ENCODE assay signal across 11 cellular contexts in the genomic region with DNA sequence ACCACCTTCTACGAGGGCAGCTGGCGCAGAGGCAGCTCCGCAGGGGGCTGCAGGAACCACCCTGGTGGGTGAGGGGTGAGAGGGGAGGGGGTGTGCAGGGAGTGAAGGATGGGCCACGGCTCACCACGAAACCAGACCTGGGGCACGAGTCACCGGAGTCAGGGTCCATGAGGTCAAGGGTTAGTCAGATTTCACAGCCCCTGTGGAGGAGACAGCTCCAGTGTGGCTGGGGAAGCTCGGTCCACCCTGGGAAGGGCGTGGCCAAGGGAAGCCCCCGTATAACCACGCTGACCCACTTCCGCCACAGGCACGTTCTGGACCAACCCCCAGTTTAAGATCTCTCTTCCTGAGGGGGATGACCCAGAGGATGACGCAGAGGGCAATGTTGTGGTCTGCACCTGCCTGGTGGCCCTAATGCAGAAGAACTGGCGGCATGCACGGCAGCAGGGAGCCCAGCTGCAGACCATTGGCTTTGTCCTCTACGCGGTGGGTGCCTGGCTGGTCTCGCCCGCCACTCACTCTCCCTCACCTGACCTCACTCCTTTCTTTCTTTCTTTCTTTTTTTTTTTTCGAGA. TPM values are rescaled to one million over a fixed set of nuclear protein-coding genes. Genes with fewer than 3 reads are reported as not detected.
DNase-seq lines count a peak whose midpoint lies in the region; ATAC-seq, FAIRE-seq and TF ChIP-seq lines count a peak whose summit lies in the region.
"Had no signal": no experiment of that assay in that cellular context is flagged by ENCODE, and none has a peak within 500 bp of the region (broad histone marks: within the 10 kb centered on the region; RNA-seq: fewer than 3 reads in every experiment).

No MANE protein-coding gene starts in this region.

- H3K9me3 Mint-ChIP-seq in CD14-positive monocyte = peaks cover 0 to 2% (median 0%) of the 10 kb centered on the region in 7 donors
- H3K9me3 Mint-ChIP-seq in central memory CD8-positive, alpha-beta T cell = no peaks in the 10 kb centered on the region

- H3K36me3 ChIP-seq in kidney (ENCODE audit: control insufficient read depth in 1 of 2, insufficient read depth in 2 of 2, low read length in 2 of 2) = no peaks in the 10 kb centered on the region
- no peaks in the 10 kb centered on the region for H3K36me3 ChIP-seq in effector memory CD4-positive, alpha-beta T cell (ENCODE audit: control insufficient read depth, insufficient read depth, low read length)

- peak overlapping the region in 4 of 7 donors; percentile 30 to 67 (median 56) for H3K27ac Mint-ChIP-seq in CD14-positive monocyte
- no peak overlapping the region for H3K27ac Mint-ChIP-seq in central memory CD8-positive, alpha-beta T cell (ENCODE audit: low read depth)

- ATAC-seq in GM18861 (IDR thresholded peaks at IDR 0.05; ENCODE audit: unreplicated experiment) (peak; percentile 57), HG03460 (IDR thresholded peaks at IDR 0.05; ENCODE audit: unreplicated experiment) (peak; percentile 54)
- peak; percentile 55 for ATAC-seq in central memory CD8-positive, alpha-beta T cell (replicated peaks; ENCODE audit: extremely low read depth, poor library complexity, severe bottlenecking)

- DNase-seq in CD14-positive monocyte (ENCODE audit: low spot score) = peak; percentile 61
- peak; percentile 18 to 24 for DNase-seq in central memory CD8-positive, alpha-beta T cell (ENCODE audit: low spot score in 2 of 2)
- no peak for DNase-seq in kidney
- no peak for DNase-seq in HUDEP-2 (lab: John Stamatoyannopoulos, UW; ENCODE audit: unreplicated experiment in 76 of 76)
- DNase-seq in ureter (ENCODE audit: low spot score) = no peak
- DNase-seq in effector memory CD4-positive, alpha-beta T cell = no peak
- DNase-seq: aorta, Calu3, NCI-H1105 treated with DMSO at 0.1 percent for 48 hours had no signal

- H3K4me3 Mint-ChIP-seq in CD14-positive monocyte = peak overlapping the region; percentile 34 to 64
- H3K4me3 Mint-ChIP-seq in central memory CD8-positive, alpha-beta T cell = peak overlapping the region; percentile 44

- intact Hi-C loops in CD14-positive monocyte (cut with micrococcal nuclease) = no loop called here
- intact Hi-C loops in kidney (cut with DNase I) = no loop called here

- no peaks in the 10 kb centered on the region for H3K9me3 ChIP-seq in kidney (ENCODE audit: control insufficient read depth in 1 of 2, low read length in 2 of 2)
- H3K9me3 ChIP-seq in effector memory CD4-positive, alpha-beta T cell (ENCODE audit: control insufficient read depth, low read length) = no peaks in the 10 kb centered on the region

- H3K4me1 Mint-ChIP-seq in CD14-positive monocyte = peaks cover 19% of the 10 kb centered on the region
- peaks cover 17% of the 10 kb centered on the region for H3K4me1 Mint-ChIP-seq in central memory CD8-positive, alpha-beta T cell

- TF ChIP-seq CTCF in CD14-positive monocyte (IDR thresholded peaks at IDR 0.05) = no peak
- TF ChIP-seq CTCF in kidney (IDR thresholded peaks at IDR 0.05; ENCODE audit: borderline replicate concordance, extremely low read depth, insufficient read depth) = no peak

- no peak overlapping the region for H3K9ac ChIP-seq in kidney (ENCODE audit: low read length in 2 of 2)

- H3K36me3 Mint-ChIP-seq in CD14-positive monocyte = no peaks in the 10 kb centered on the region
- peaks cover 3% of the 10 kb centered on the region for H3K36me3 Mint-ChIP-seq in central memory CD8-positive, alpha-beta T cell (ENCODE audit: insufficient read depth)

- no peak overlapping the region for H3K27ac ChIP-seq in kidney (ENCODE audit: low read depth in 2 of 2, low read length in 2 of 2)
- H3K27ac ChIP-seq in effector memory CD4-positive, alpha-beta T cell (ENCODE audit: insufficient read depth, low read length, poor library complexity, severe bottlenecking) = no peak overlapping the region

- peaks cover 6 to 11% (median 8%) of the 10 kb centered on the region in 3 donors for H3K27me3 Mint-ChIP-seq in CD14-positive monocyte (ENCODE audit: low read depth in 3 of 3)
- peaks cover 21% of the 10 kb centered on the region for H3K27me3 Mint-ChIP-seq in central memory CD8-positive, alpha-beta T cell

- FAIRE-seq in kidney (lab: Jason Lieb, UNC) = no peak

- no peaks in the 10 kb centered on the region for H3K4me1 ChIP-seq in kidney (ENCODE audit: control insufficient read depth in 1 of 2, insufficient read depth in 1 of 2, low read depth in 1 of 2, low read length in 2 of 2)
- H3K4me1 ChIP-seq in effector memory CD4-positive, alpha-beta T cell (ENCODE audit: control insufficient read depth, insufficient read depth, low read length, poor library complexity, severe bottlenecking) = peaks cover 6% of the 10 kb centered on the region

- no peaks in the 10 kb centered on the region for H3K27me3 ChIP-seq in effector memory CD4-positive, alpha-beta T cell (replicated peaks; ENCODE audit: control insufficient read depth, insufficient read depth, low read length, poor library complexity, severe bottlenecking)

- H3K4me3 ChIP-seq in kidney (ENCODE audit: low read length in 2 of 2) = no peak overlapping the region
- H3K4me3 ChIP-seq in effector memory CD4-positive, alpha-beta T cell (ENCODE audit: insufficient read depth, low read depth, low read length, poor library complexity, severe bottlenecking) = no peak overlapping the region

RNA-seq across cellular contexts. Expression of a gene that starts 18.4 kb away (rescaled TPM):
- polyA plus RNA-seq in CD14-positive monocyte = not detected
- 2.3 TPM for total RNA-seq in kidney
- 0.39 TPM for polyA plus RNA-seq in kidney (ENCODE audit: insufficient read depth, low read depth, low replicate concordance)
- 2.1 TPM for total RNA-seq in ureter
- total RNA-seq: Calu3 had no signal

RNA-seq across cellular contexts. Expression of a gene that starts 39.7 kb away (rescaled TPM):
- polyA plus RNA-seq in CD14-positive monocyte (not detected), kidney (ENCODE audit: insufficient read depth, low read depth, low replicate concordance) (2.2 TPM)
- total RNA-seq in kidney (1.1 TPM), ureter (not detected)
- total RNA-seq: Calu3 had no signal

RNA-seq across cellular contexts. Expression of a gene that starts 46.4 kb away (rescaled TPM):
- polyA plus RNA-seq in CD14-positive monocyte (10 to 100 TPM; 14.3 to 15.0 TPM), kidney (ENCODE audit: insufficient read depth, low read depth, low replicate concordance) (50.1 TPM)
- total RNA-seq in kidney (74.6 TPM), ureter (58.1 TPM)

RNA-seq across cellular contexts. Expression of a gene that starts 49.7 kb away (rescaled TPM):
- polyA plus RNA-seq in CD14-positive monocyte (1 to 10 TPM; 1.3 to 1.9 TPM), kidney (ENCODE audit: insufficient read depth, low read depth, low replicate concordance) (18.2 TPM)
- total RNA-seq in kidney (27.3 TPM), ureter (32.7 TPM)

RNA-seq across cellular contexts. Expression of a gene that starts 49.8 kb away (rescaled TPM):
- polyA plus RNA-seq in CD14-positive monocyte = 10 to 100 TPM; 78.2 to 91.5 TPM
- total RNA-seq in kidney = 27.9 TPM
- 71.5 TPM for polyA plus RNA-seq in kidney (ENCODE audit: insufficient read depth, low read depth, low replicate concordance)
- total RNA-seq in ureter = 30.4 TPM

Comparison
In these comparisons a context has a peak if more than half of its experiments do, and no peak if none do; other contexts are left out.
1. DNase-seq: peak in CD14-positive monocyte (single experiment) and central memory CD8-positive, alpha-beta T cell (2 of 2); none in kidney (single experiment), HUDEP-2 (0 of 76), ureter (single experiment) and effector memory CD4-positive, alpha-beta T cell (0 of 3).
2. Peak in every context shown above with its lines, with median percentiles within 50 percentile points of each other: ATAC-seq.